ENCODE assay signal across 19 cellular contexts in genomic region chr5:126745259-126745992, GRCh38. TPM values are rescaled to one million over a fixed set of nuclear protein-coding genes. Genes with fewer than 3 reads are reported as not detected.
DNase-seq lines count a peak whose midpoint lies in the region; ATAC-seq and TF ChIP-seq lines count a peak whose summit lies in the region.
"Had no signal": no experiment of that assay in that cellular context is flagged by ENCODE, and none has a peak within 500 bp of the region (broad histone marks: within the 10 kb centered on the region; RNA-seq: fewer than 3 reads in every experiment).

No MANE protein-coding gene starts in this region.

- H3K4me3 Mint-ChIP-seq in T-helper 1 cell treated with Interleukin-12 subunit alpha and Interleukin-12 subunit beta and Interleukin-4 antibody, amounts not matched to agents 30 μg/mL and 1 μg/mL, for 36 hours = no peak overlapping the region
- H3K4me3 Mint-ChIP-seq in mesothelial cell of epicardium = no peak overlapping the region
- H3K4me3 Mint-ChIP-seq: CD4-positive, alpha-beta T cell had no signal

- peaks cover 21% of the 10 kb centered on the region for H3K4me1 Mint-ChIP-seq in T-helper 1 cell treated with Interleukin-12 subunit alpha and Interleukin-12 subunit beta and Interleukin-4 antibody, amounts not matched to agents 30 μg/mL and 1 μg/mL, for 36 hours (ENCODE audit: low read depth)
- H3K4me1 Mint-ChIP-seq in mesothelial cell of epicardium = peaks cover 20% of the 10 kb centered on the region

- no peak for DNase-seq in T-helper 1 cell
- no peak for DNase-seq in RWPE2 (ENCODE audit: low spot score)
- DNase-seq in mesothelial cell of epicardium (ENCODE audit: low spot score in 2 of 2, unreplicated experiment in 2 of 2) = no peak
- DNase-seq in activated effector memory CD4-positive, alpha-beta T cell treated with Interleukin-2 at 50 U/mL for 16 hours = no peak
- no peak for DNase-seq in stimulated activated CD4-positive, alpha-beta T cell treated with anti-CD3 and anti-CD28 coated beads, Interleukin-2, amount 100 ng/mL, for 48 hours
- DNase-seq: ACHN; activated gamma-delta T cell; CD4-positive, alpha-beta T cell; DND-41; Kasumi-1; kidney; NCI-H1417 treated with DMSO at 0.1 percent for 48 hours; NCI-H524 treated with DMSO at 0.1 percent for 48 hours; stimulated activated CD4-positive, alpha-beta T cell treated with anti-CD3 and anti-CD28 coated beads, Interleukin-2, amount 100 ng/mL, for 24 hours had no signal

- ATAC-seq in RWPE2 (ENCODE audit: low read depth) = peak; percentile 27; the same call in 2 of the 3 replicates
- no peak for ATAC-seq in GM18858 (IDR thresholded peaks at IDR 0.05; ENCODE audit: unreplicated experiment)

- H3K27ac ChIP-seq in HEK293 (ENCODE audit: extremely low read depth, low read depth, low read length) (peak overlapping the region; percentile 53; the same call in 1 of the 2 replicates), RWPE2 (ENCODE audit: poor library complexity, severe bottlenecking) (no peak overlapping the region)
- H3K27ac ChIP-seq: ascending aorta had no signal

- H3K4me3 ChIP-seq in HEK293 (ENCODE audit: low read depth, low read length) (no peak overlapping the region), RWPE2 (ENCODE audit: severe bottlenecking) (no peak overlapping the region)
- H3K4me3 ChIP-seq: ascending aorta, HAP-1 had no signal

- H3K36me3 Mint-ChIP-seq in T-helper 1 cell treated with Interleukin-12 subunit alpha and Interleukin-12 subunit beta and Interleukin-4 antibody, amounts not matched to agents 30 μg/mL and 1 μg/mL, for 36 hours (ENCODE audit: low read depth) = no peaks in the 10 kb centered on the region
- H3K36me3 Mint-ChIP-seq in mesothelial cell of epicardium = no peaks in the 10 kb centered on the region

- no peak for TF ChIP-seq CTCF in HEK293 (tag by site-specific recombination; IDR thresholded peaks at IDR 0.05)
- no peak for TF ChIP-seq CTCF in RWPE2 (IDR thresholded peaks at IDR 0.05; ENCODE audit: poor library complexity, severe bottlenecking)
- no peak for TF ChIP-seq CTCF in mesothelial cell of epicardium (IDR thresholded peaks at IDR 0.05; ENCODE audit: unreplicated experiment)

- CTCF ChIA-PET in HEK293 (lab: Yijun Ruan, JAX) = interaction anchor here (0.7 kb wide), 1 partner anchor 848 kb away, joined by 5 read pairs; no protein-coding TSS in a partner anchor

- H3K9me3 Mint-ChIP-seq in T-helper 1 cell treated with Interleukin-12 subunit alpha and Interleukin-12 subunit beta and Interleukin-4 antibody, amounts not matched to agents 30 μg/mL and 1 μg/mL, for 36 hours = no peaks in the 10 kb centered on the region
- no peaks in the 10 kb centered on the region for H3K9me3 Mint-ChIP-seq in mesothelial cell of epicardium
- H3K9me3 Mint-ChIP-seq: CD4-positive, alpha-beta T cell had no signal

- H3K36me3 ChIP-seq in HEK293 (ENCODE audit: control insufficient read depth in 2 of 2, insufficient read depth in 1 of 2, low read length in 2 of 2) (no peaks in the 10 kb centered on the region), RWPE2 (ENCODE audit: low read depth) (no peaks in the 10 kb centered on the region)
- H3K36me3 ChIP-seq: ascending aorta, HAP-1 had no signal

- POLR2A ChIA-PET in HEK293 (lab: Yijun Ruan, JAX) = interaction anchor here (4.1 kb wide), 1 partner anchor 31 kb away, joined by 42 read pairs; the partner anchor contains the start of gene LMNB1

- H3K4me1 ChIP-seq in HEK293 (ENCODE audit: control insufficient read depth, insufficient read depth, low read length) = peaks cover 19% of the 10 kb centered on the region
- H3K4me1 ChIP-seq in RWPE2 (ENCODE audit: insufficient read depth, poor library complexity, severe bottlenecking) = no peaks in the 10 kb centered on the region
- H3K4me1 ChIP-seq: ascending aorta had no signal

- H3K9me3 ChIP-seq in HEK293 (ENCODE audit: control insufficient read depth, insufficient read depth, low read depth, low read length) = no peaks in the 10 kb centered on the region
- no peaks in the 10 kb centered on the region for H3K9me3 ChIP-seq in RWPE2 (ENCODE audit: severe bottlenecking)
- H3K9me3 ChIP-seq: ascending aorta, HAP-1 had no signal

- no peaks in the 10 kb centered on the region for H3K27me3 Mint-ChIP-seq in T-helper 1 cell treated with Interleukin-12 subunit alpha and Interleukin-12 subunit beta and Interleukin-4 antibody, amounts not matched to agents 30 μg/mL and 1 μg/mL, for 36 hours (ENCODE audit: low read depth)
- H3K27me3 Mint-ChIP-seq in mesothelial cell of epicardium (ENCODE audit: low read depth) = no peaks in the 10 kb centered on the region
- H3K27me3 Mint-ChIP-seq: CD4-positive, alpha-beta T cell had no signal

- H3K27ac Mint-ChIP-seq in T-helper 1 cell treated with Interleukin-12 subunit alpha and Interleukin-12 subunit beta and Interleukin-4 antibody, amounts not matched to agents 30 μg/mL and 1 μg/mL, for 36 hours = peak overlapping the region; percentile 31
- H3K27ac Mint-ChIP-seq in mesothelial cell of epicardium = peak overlapping the region; percentile 77
- H3K27ac Mint-ChIP-seq: CD4-positive, alpha-beta T cell had no signal

- H3K27me3 ChIP-seq in RWPE2 (ENCODE audit: insufficient read depth, poor library complexity, severe bottlenecking) = no peaks in the 10 kb centered on the region
- H3K27me3 ChIP-seq: ascending aorta had no signal

TF ChIP-seq in HEK293, 187 proteins besides CTCF, POLR2A, EP300 and RAD21 (continues in another document):
- TF ChIP-seq, protein P1, sequence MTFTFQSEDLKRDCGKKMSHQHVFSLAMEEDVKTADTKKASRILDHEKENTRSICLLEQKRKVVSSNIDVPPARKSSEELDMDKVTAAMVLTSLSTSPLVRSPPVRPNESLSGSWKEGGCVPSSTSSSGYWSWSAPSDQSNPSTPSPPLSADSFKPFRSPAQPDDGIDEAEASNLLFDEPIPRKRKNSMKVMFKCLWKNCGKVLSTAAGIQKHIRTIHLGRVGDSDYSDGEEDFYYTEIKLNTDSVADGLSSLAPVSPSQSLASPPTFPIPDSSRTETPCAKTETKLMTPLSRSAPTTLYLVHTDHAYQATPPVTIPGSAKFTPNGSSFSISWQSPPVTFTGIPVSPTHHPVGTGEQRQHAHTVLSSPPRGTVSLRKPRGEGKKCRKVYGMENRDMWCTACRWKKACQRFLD (tag by site-specific recombination; IDR thresholded peaks at IDR 0.05) = no peak
- TF ChIP-seq ELK4 (IDR thresholded peaks at IDR 0.05; ENCODE audit: borderline replicate concordance, low read depth, low read length) (no peak), ZNF335 (tag by site-specific recombination; conservative IDR thresholded peaks at IDR 0.05) (peak; percentile 74), ZNF596 (tag by site-specific recombination; IDR thresholded peaks at IDR 0.05) (no peak), PRDM6 (tag by site-specific recombination; IDR thresholded peaks at IDR 0.05) (no peak), YY1 (tag by site-specific recombination; IDR thresholded peaks at IDR 0.05) (no peak)
- TF ChIP-seq, protein P2, sequence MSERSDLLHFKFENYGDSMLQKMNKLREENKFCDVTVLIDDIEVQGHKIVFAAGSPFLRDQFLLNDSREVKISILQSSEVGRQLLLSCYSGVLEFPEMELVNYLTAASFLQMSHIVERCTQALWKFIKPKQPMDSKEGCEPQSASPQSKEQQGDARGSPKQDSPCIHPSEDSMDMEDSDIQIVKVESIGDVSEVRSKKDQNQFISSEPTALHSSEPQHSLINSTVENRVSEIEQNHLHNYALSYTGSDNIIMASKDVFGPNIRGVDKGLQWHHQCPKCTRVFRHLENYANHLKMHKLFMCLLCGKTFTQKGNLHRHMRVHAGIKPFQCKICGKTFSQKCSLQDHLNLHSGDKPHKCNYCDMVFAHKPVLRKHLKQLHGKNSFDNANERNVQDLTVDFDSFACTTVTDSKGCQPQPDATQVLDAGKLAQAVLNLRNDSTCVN (tag by site-specific recombination; optimal IDR thresholded peaks at IDR 0.05) = no peak
- TF ChIP-seq, protein P3, sequence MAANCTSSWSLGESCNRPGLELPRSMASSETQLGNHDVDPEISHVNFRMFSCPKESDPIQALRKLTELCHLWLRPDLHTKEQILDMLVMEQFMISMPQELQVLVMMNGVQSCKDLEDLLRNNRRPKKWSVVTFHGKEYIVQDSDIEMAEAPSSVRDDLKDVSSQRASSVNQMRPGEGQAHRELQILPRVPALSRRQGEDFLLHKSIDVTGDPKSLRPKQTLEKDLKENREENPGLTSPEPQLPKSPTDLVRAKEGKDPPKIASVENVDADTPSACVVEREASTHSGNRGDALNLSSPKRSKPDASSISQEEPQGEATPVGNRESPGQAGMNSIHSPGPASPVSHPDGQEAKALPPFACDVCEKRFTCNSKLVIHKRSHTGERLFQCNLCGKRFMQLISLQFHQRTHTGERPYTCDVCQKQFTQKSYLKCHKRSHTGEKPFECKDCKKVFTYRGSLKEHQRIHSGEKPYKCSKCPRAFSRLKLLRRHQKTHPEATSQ (tag by site-specific recombination; IDR thresholded peaks at IDR 0.05) = no peak

RNA-seq across cellular contexts. Expression of gene LMNB1, which starts 31.5 kb away (rescaled TPM):
- 79.9 to 85.2 TPM (median 84.4 TPM) in 3 replicates for total RNA-seq in mesothelial cell of epicardium
